Comparison of ENCODE assay signal across 22 cellular contexts in genomic region chr2:170155723-170156253, GRCh38. TPM values are rescaled to one million over a fixed set of nuclear protein-coding genes. Genes with fewer than 3 reads are reported as not detected.
A peak's percentile ranks its signal among the peaks of the same experiment; 100 is the strongest.
DNase-seq lines count a peak whose midpoint lies in the region; TF ChIP-seq lines count a peak whose summit lies in the region.
"Had no signal": no experiment of that assay in that cellular context is flagged by ENCODE, and none has a peak within 500 bp of the region (broad histone marks: within the 10 kb centered on the region; RNA-seq: fewer than 3 reads in every experiment).

No MANE protein-coding gene starts in this region.

- no peak overlapping the region for H3K27ac Mint-ChIP-seq in osteocyte (ENCODE audit: unreplicated experiment)
- H3K27ac Mint-ChIP-seq: activated CD8-positive, alpha-beta T cell treated with anti-CD3 and anti-CD28 coated beads, Interleukin-2, amount 10 ng/mL, durations not matched to agents 7 days and 5 days; CD4-positive, CD25-positive, alpha-beta regulatory T cell; naive thymus-derived CD4-positive, alpha-beta T cell; type B pancreatic cell had no signal

- DNase-seq in DMS53 (lab: John Stamatoyannopoulos, UW) (peak; percentile 42), DMS53 treated with DMSO at 0.1 percent for 48 hours (lab: John Stamatoyannopoulos, UW; ENCODE audit: unreplicated experiment) (no peak), SK-N-MC (ENCODE audit: low read depth, low spot score) (no peak), fibroblast of lung (ENCODE audit: low read depth in 2 of 2) (peak in 1 of 2 donors; percentile 35), retinal pigment epithelial cell (ENCODE audit: low read depth) (peak; percentile 75), NCI-H2227 treated with DMSO at 0.1 percent for 48 hours (lab: John Stamatoyannopoulos, UW) (no peak), osteocyte (ENCODE audit: extremely low spot score, unreplicated experiment) (no peak), iPS-NIHi7 (ENCODE audit: extremely low spot score) (no peak)
- DNase-seq: activated CD8-positive, alpha-beta T cell treated with anti-CD3 and anti-CD28 coated beads, Interleukin-2, amount 10 ng/mL, durations not matched to agents 7 days and 5 days; CD4-positive, CD25-positive, alpha-beta regulatory T cell; effector CD8-positive, alpha-beta T cell; naive thymus-derived CD4-positive, alpha-beta T cell; NCI-H2029 treated with DMSO at 0.1 percent for 48 hours; Peyer's patch; stimulated activated CD4-positive, alpha-beta T cell treated with anti-CD3 and anti-CD28 coated beads, Interleukin-15, amount 100 ng/mL, for 24 hours; stimulated activated naive CD8-positive, alpha-beta T cell treated with anti-CD3 and anti-CD28 coated beads, Interleukin-15, Interleukin-2, amounts not matched to agents 100 U/mL and 50 U/mL, for 24 hours had no signal

- H3K9me3 ChIP-seq in SK-N-MC (ENCODE audit: low read depth, low read length): no peaks in the 10 kb centered on the region
- no peaks in the 10 kb centered on the region for H3K9me3 ChIP-seq in fibroblast of lung (ENCODE audit: control insufficient read depth, insufficient read depth, low read depth, low read length)
- H3K9me3 ChIP-seq: Peyer's patch, prostate gland had no signal

- H3K27ac ChIP-seq in SK-N-MC (no peak overlapping the region), fibroblast of lung (ENCODE audit: insufficient read depth, low read length) (peak overlapping the region; percentile 32)
- H3K27ac ChIP-seq: 22Rv1, foreskin keratinocyte, Peyer's patch, prostate gland, WERI-Rb-1 had no signal

- TF ChIP-seq CTCF in fibroblast of lung (conservative IDR thresholded peaks at IDR 0.05 in 1 of 2, IDR thresholded peaks at IDR 0.05 in 1 of 2; ENCODE audit: low read depth in 1 of 2, low read length in 2 of 2): no peak
- no peak for TF ChIP-seq CTCF in retinal pigment epithelial cell (conservative IDR thresholded peaks at IDR 0.05; ENCODE audit: low read depth, low read length)
- no peak for TF ChIP-seq CTCF in osteocyte (IDR thresholded peaks at IDR 0.05)

- H3K9me3 Mint-ChIP-seq in osteocyte (ENCODE audit: unreplicated experiment): no peaks in the 10 kb centered on the region
- H3K9me3 Mint-ChIP-seq: type B pancreatic cell had no signal

- no peaks in the 10 kb centered on the region for H3K27me3 ChIP-seq in fibroblast of lung (ENCODE audit: control insufficient read depth, insufficient read depth, low read length)
- H3K27me3 ChIP-seq: foreskin keratinocyte, Peyer's patch had no signal

- H3K4me3 ChIP-seq in SK-N-MC: peak overlapping the region; percentile 15; the same call in 1 of the 2 replicates
- H3K4me3 ChIP-seq in fibroblast of lung (replicated peaks in 1 of 4; ENCODE audit: control extremely low read depth in 1 of 4, insufficient read depth in 1 of 4, low read depth in 3 of 4, low read length in 4 of 4): no peak overlapping the region
- no peak overlapping the region for H3K4me3 ChIP-seq in retinal pigment epithelial cell (ENCODE audit: low read length)
- H3K4me3 ChIP-seq: Peyer's patch, prostate gland had no signal

- peak overlapping the region; percentile 51 for H2AFZ ChIP-seq in fibroblast of lung (ENCODE audit: low read length)

- H3K79me2 ChIP-seq in fibroblast of lung (ENCODE audit: control insufficient read depth, insufficient read depth, low read length): no peaks in the 10 kb centered on the region

- H4K20me1 ChIP-seq in fibroblast of lung (ENCODE audit: control insufficient read depth, extremely low read depth, insufficient read depth, low read length): no peaks in the 10 kb centered on the region

- H3K4me2 ChIP-seq in fibroblast of lung (ENCODE audit: extremely low read depth, insufficient read depth, low read length): peak overlapping the region; percentile 56

- H3K4me1 ChIP-seq in fibroblast of lung (ENCODE audit: control insufficient read depth, extremely low read depth, insufficient read depth, low read length): peaks cover 5% of the 10 kb centered on the region
- H3K4me1 ChIP-seq: Peyer's patch, prostate gland had no signal

- H3K36me3 ChIP-seq in SK-N-MC (ENCODE audit: insufficient read depth, low read length) (no peaks in the 10 kb centered on the region), fibroblast of lung (ENCODE audit: control insufficient read depth, insufficient read depth, low read length) (no peaks in the 10 kb centered on the region)
- H3K36me3 ChIP-seq: Peyer's patch, prostate gland, WERI-Rb-1 had no signal

- peaks cover 24% of the 10 kb centered on the region for H3K4me1 Mint-ChIP-seq in osteocyte (ENCODE audit: unreplicated experiment)
- H3K4me1 Mint-ChIP-seq: CD4-positive, CD25-positive, alpha-beta regulatory T cell; naive thymus-derived CD4-positive, alpha-beta T cell had no signal

- H3K27me3 Mint-ChIP-seq in osteocyte (ENCODE audit: unreplicated experiment): no peaks in the 10 kb centered on the region

- H3K9ac ChIP-seq in SK-N-MC (ENCODE audit: insufficient read length) (no peak overlapping the region), fibroblast of lung (ENCODE audit: insufficient read depth, low read length) (no peak overlapping the region)

- no peak overlapping the region for H3K4me3 Mint-ChIP-seq in osteocyte (ENCODE audit: unreplicated experiment)
- H3K4me3 Mint-ChIP-seq: activated CD8-positive, alpha-beta T cell treated with anti-CD3 and anti-CD28 coated beads, Interleukin-2, amount 10 ng/mL, durations not matched to agents 7 days and 5 days; CD4-positive, CD25-positive, alpha-beta regulatory T cell; naive thymus-derived CD4-positive, alpha-beta T cell; type B pancreatic cell had no signal

- no peaks in the 10 kb centered on the region for H3K36me3 Mint-ChIP-seq in osteocyte (ENCODE audit: unreplicated experiment)
- H3K36me3 Mint-ChIP-seq: CD4-positive, CD25-positive, alpha-beta regulatory T cell; naive thymus-derived CD4-positive, alpha-beta T cell; type B pancreatic cell had no signal

RNA-seq across cellular contexts. Expression of gene MYO3B, which starts 22.2 kb away (rescaled TPM):
- total RNA-seq in fibroblast of lung (0.26 and 0.50 TPM in 2 replicates), osteocyte (not detected in 2 replicates)
- polyA plus RNA-seq in fibroblast of lung: 0.03 and 0.06 TPM in 2 replicates
- 0.02 TPM in 1 of 2 replicates, not detected in the other for polyA plus RNA-seq in fibroblast of lung (2012)
- polyA minus RNA-seq in fibroblast of lung (ENCODE audit: low replicate concordance): not detected in 2 replicates
- total RNA-seq: CD4-positive, CD25-positive, alpha-beta regulatory T cell; MCF 10A; Peyer's patch had no signal
- polyA plus RNA-seq: CD4-positive, CD25-positive, alpha-beta regulatory T cell; naive thymus-derived CD4-positive, alpha-beta T cell had no signal

Comparison
In these comparisons a context has a peak if more than half of its experiments do, and no peak if none do; other contexts are left out.
1. DNase-seq: peak in DMS53 (single experiment) and retinal pigment epithelial cell (single experiment); none in DMS53 treated with DMSO at 0.1 percent for 48 hours (single experiment), SK-N-MC (single experiment), NCI-H2227 treated with DMSO at 0.1 percent for 48 hours (single experiment), osteocyte (single experiment) and iPS-NIHi7 (single experiment).